ENCODE assay signal across 8 cellular contexts in the genomic region with DNA sequence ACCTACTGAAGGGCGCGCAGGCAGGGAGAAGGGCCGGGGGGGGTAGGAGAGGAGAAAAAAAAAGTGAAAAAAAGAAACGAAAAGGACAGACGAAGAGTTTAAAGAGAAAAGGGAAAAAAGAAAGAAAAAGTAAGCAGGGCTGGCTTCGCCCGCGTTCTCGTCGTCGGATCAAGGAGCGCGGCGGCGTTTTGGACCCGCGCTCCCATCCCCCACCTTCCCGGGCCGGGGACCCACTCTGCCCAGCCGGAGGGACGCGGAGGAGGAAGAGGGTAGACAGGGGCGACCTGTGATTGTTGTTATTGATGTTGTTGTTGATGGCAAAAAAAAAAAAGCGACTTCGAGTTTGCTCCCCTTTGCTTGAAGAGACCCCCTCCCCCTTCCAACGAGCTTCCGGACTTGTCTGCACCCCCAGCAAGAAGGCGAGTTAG. TPM values are rescaled to one million over a fixed set of nuclear protein-coding genes. Genes with fewer than 3 reads are reported as not detected.
DNase-seq lines count a peak whose midpoint lies in the region; ATAC-seq and TF ChIP-seq lines count a peak whose summit lies in the region.

No MANE protein-coding gene starts in this region.

- WGBS in H9 (ENCODE audit: extremely low coverage, insufficient read length, low lambda C conversion rate), result no CpG with 5 or more reads among the region's 28 CpGs
- WGBS in right lobe of liver (ENCODE audit: insufficient coverage, low coverage, low lambda C conversion rate, missing lambda C conversion rate), result under 1% methylated on average over 24 of the region's 28 CpGs
- WGBS in thyroid gland, 2 donors, result 0 to 1% methylated on average over 28 of the region's 28 CpGs

- H4K5ac ChIP-seq in H9 (ENCODE audit: insufficient read length, low read depth, low read length), result no peak overlapping the region

- no peak for TF ChIP-seq CTCF in H9 (conservative IDR thresholded peaks at IDR 0.05)
- no peak for TF ChIP-seq CTCF in right lobe of liver (IDR thresholded peaks at IDR 0.05)
- no peak for TF ChIP-seq CTCF in thyroid gland (IDR thresholded peaks at IDR 0.05)

- no peak for ATAC-seq in right lobe of liver
- no peak for ATAC-seq in HG03342 (IDR thresholded peaks at IDR 0.05; ENCODE audit: unreplicated experiment)
- no peak for ATAC-seq in GM21528 (IDR thresholded peaks at IDR 0.05; ENCODE audit: low FRiP score, unreplicated experiment)

- no peak for TF ChIP-seq POLR2A in right lobe of liver (IDR thresholded peaks at IDR 0.05)
- TF ChIP-seq POLR2A in thyroid gland (IDR thresholded peaks at IDR 0.05), result no peak

- DNase-seq in AG20443 (ENCODE audit: low spot score) (peak; percentile 18), H9 (no peak), right lobe of liver (no peak), thyroid gland (no peak), SKM-1 (lab: John Stamatoyannopoulos, UW; ENCODE audit: unreplicated experiment) (no peak)
- peak; percentile 8 for DNase-seq in activated naive CD8-positive, alpha-beta T cell treated with anti-CD3 and anti-CD28 coated beads for 36 hours

- H3K27ac ChIP-seq in H9 (ENCODE audit: insufficient read length, low read depth, low read length), result no peak overlapping the region
- H3K27ac ChIP-seq in right lobe of liver, result peak overlapping the region; percentile 59 to 90 (median 61)
- H3K27ac ChIP-seq in thyroid gland, result peak overlapping the region; percentile 0 to 97 (median 96)

- peak overlapping the region; percentile 97 to 99 (median 98) for H3K27ac Mint-ChIP-seq in H9
- no peak overlapping the region for H3K27ac Mint-ChIP-seq in activated naive CD8-positive, alpha-beta T cell treated with anti-CD3 and anti-CD28 coated beads for 36 hours

- H3K14ac ChIP-seq in H9 (ENCODE audit: insufficient read depth, low read length), result peak overlapping the region; percentile 48

- no peak overlapping the region for H3K4ac ChIP-seq in H9 (ENCODE audit: low read depth, low read length)

- peaks cover 3% of the 10 kb centered on the region for H3K23me2 ChIP-seq in H9 (ENCODE audit: insufficient read length, low read depth, low read length, poor library complexity, severe bottlenecking)

- no peaks in the 10 kb centered on the region for H3K27me3 ChIP-seq in H9 (ENCODE audit: insufficient read depth, low read length)
- no peaks in the 10 kb centered on the region for H3K27me3 ChIP-seq in right lobe of liver
- H3K27me3 ChIP-seq in thyroid gland, result no peaks in the 10 kb centered on the region

- no peak overlapping the region for H3K23ac ChIP-seq in H9 (ENCODE audit: insufficient read length, low read depth, low read length)

- H4K20me1 ChIP-seq in H9 (ENCODE audit: control insufficient read depth, insufficient read depth, insufficient read length), result no peaks in the 10 kb centered on the region

- H2AFZ ChIP-seq in H9 (ENCODE audit: low read length), result no peak overlapping the region

- H3K9me3 ChIP-seq in H9 (ENCODE audit: control insufficient read depth, low read depth, low read length), result no peaks in the 10 kb centered on the region
- H3K9me3 ChIP-seq in right lobe of liver, result no peaks in the 10 kb centered on the region
- H3K9me3 ChIP-seq in thyroid gland, result no peaks in the 10 kb centered on the region

- no peak overlapping the region for H2BK15ac ChIP-seq in H9 (ENCODE audit: low read depth, low read length)

- H4K8ac ChIP-seq in H9 (replicated peaks; ENCODE audit: insufficient read length, low read depth, low read length), result no peak overlapping the region

- peaks cover 7% of the 10 kb centered on the region; the same call in 1 of the 2 replicates for H3K4me1 ChIP-seq in H9 (ENCODE audit: insufficient read depth, low read length)
- peaks cover 0 to 6% (median 0%) of the 10 kb centered on the region in 4 donors for H3K4me1 ChIP-seq in right lobe of liver
- H3K4me1 ChIP-seq in thyroid gland, result peaks cover 7 to 11% of the 10 kb centered on the region in 2 donors

- no peaks in the 10 kb centered on the region for H3K36me3 ChIP-seq in right lobe of liver
- H3K36me3 ChIP-seq in thyroid gland, result no peaks in the 10 kb centered on the region

- peaks cover 4% of the 10 kb centered on the region; the same call in 1 of the 2 replicates for H3K27me3 Mint-ChIP-seq in H9 (ENCODE audit: low read depth)
- peaks cover 55% of the 10 kb centered on the region for H3K27me3 Mint-ChIP-seq in activated naive CD8-positive, alpha-beta T cell treated with anti-CD3 and anti-CD28 coated beads for 36 hours

- no peak overlapping the region for H2BK5ac ChIP-seq in H9 (ENCODE audit: insufficient read length, low read length)

- no peak overlapping the region for H2AK5ac ChIP-seq in H9 (ENCODE audit: insufficient read length, low read length)

- H4K91ac ChIP-seq in H9 (ENCODE audit: insufficient read length, low read depth, low read length), result no peak overlapping the region

- H3K4me2 ChIP-seq in H9 (ENCODE audit: insufficient read depth, insufficient read length, low read length), result peak overlapping the region; percentile 56

- intact Hi-C loops in right lobe of liver (cut with DNase I) (no loop called here), thyroid gland (cut with DNase I) (loop anchor here (10.0 kb wide), 1 partner anchor 549 kb away; no protein-coding TSS in a partner anchor)

- no peak overlapping the region for H3K56ac ChIP-seq in H9 (ENCODE audit: insufficient read length, low read depth, low read length)

- H3K18ac ChIP-seq in H9 (ENCODE audit: insufficient read length, low read depth, low read length), result peak overlapping the region; percentile 30

- no peak overlapping the region for H2BK12ac ChIP-seq in H9 (ENCODE audit: insufficient read length, low read depth, low read length)

- no peak overlapping the region for H2BK120ac ChIP-seq in H9 (ENCODE audit: low read depth, low read length, poor library complexity, severe bottlenecking)

- peak overlapping the region in 1 of 2 experiments; percentile 99; a peak in 4 of 5 replicates for H3K4me3 Mint-ChIP-seq in H9
- peak overlapping the region; percentile 80 for H3K4me3 Mint-ChIP-seq in activated naive CD8-positive, alpha-beta T cell treated with anti-CD3 and anti-CD28 coated beads for 36 hours

- H3K4me1 Mint-ChIP-seq in H9, result peaks cover 26 to 33% of the 10 kb centered on the region in 2 experiments
- peaks cover 24% of the 10 kb centered on the region for H3K4me1 Mint-ChIP-seq in activated naive CD8-positive, alpha-beta T cell treated with anti-CD3 and anti-CD28 coated beads for 36 hours

- peak overlapping the region; percentile 74 for H3K9ac ChIP-seq in H9 (ENCODE audit: extremely low read depth, insufficient read length, low read length)

- H3K4me3 ChIP-seq in right lobe of liver, result peak overlapping the region; percentile 55 to 66 (median 60)
- peak overlapping the region; percentile 24 to 67 (median 62) for H3K4me3 ChIP-seq in thyroid gland (replicated peaks in 1 of 3)

- H3K36me3 Mint-ChIP-seq in H9 (ENCODE audit: insufficient read depth in 1 of 3, low read depth in 3 of 3), result peaks cover 40 to 47% (median 41%) of the 10 kb centered on the region in 3 experiments
- no peaks in the 10 kb centered on the region for H3K36me3 Mint-ChIP-seq in activated naive CD8-positive, alpha-beta T cell treated with anti-CD3 and anti-CD28 coated beads for 36 hours

- H3K79me2 ChIP-seq in H9 (ENCODE audit: insufficient read depth, low read length), result peaks cover 37% of the 10 kb centered on the region; the same call in 1 of the 2 replicates

- no peak overlapping the region for H3T11ph ChIP-seq in H9 (ENCODE audit: low read length)

- H3K79me1 ChIP-seq in H9 (ENCODE audit: insufficient read depth, low read depth, low read length, poor library complexity, severe bottlenecking), result no peaks in the 10 kb centered on the region

- peaks cover 10 to 18% of the 10 kb centered on the region in 2 experiments for H3K9me3 Mint-ChIP-seq in H9
- H3K9me3 Mint-ChIP-seq in activated naive CD8-positive, alpha-beta T cell treated with anti-CD3 and anti-CD28 coated beads for 36 hours, result no peaks in the 10 kb centered on the region

- no peak overlapping the region for H2BK20ac ChIP-seq in H9 (ENCODE audit: low read depth, low read length, poor library complexity, severe bottlenecking)

RNA-seq across cellular contexts. Expression of gene SOX4, which starts 2.4 kb away (rescaled TPM):
- total RNA-seq in H9 (2021), result 108 and 112 TPM in 2 replicates
- total RNA-seq in activated naive CD8-positive, alpha-beta T cell treated with anti-CD3 and anti-CD28 coated beads for 36 hours, result under 1 TPM; 0.54 to 0.70 TPM
- total RNA-seq in right lobe of liver, result 10 to 100 TPM in 1 of 6 experiments, 1 to 10 TPM in 4, under 1 TPM in 1; 0.81 to 22.5 (median 2.4) TPM
- total RNA-seq in thyroid gland, result 10 to 100 TPM; 10.8 to 20.7 (median 14.7) TPM

Comparison
In these comparisons a context has a peak if more than half of its experiments do, and no peak if none do; other contexts are left out.
1. DNase-seq: peak in AG20443 (single experiment) and activated naive CD8-positive, alpha-beta T cell treated with anti-CD3 and anti-CD28 coated beads for 36 hours (single experiment); none in H9 (single experiment), right lobe of liver (0 of 3), thyroid gland (0 of 2) and SKM-1 (single experiment).